27 cellular contexts compared by ENCODE assay signal in genomic region chr17:60565233-60565632, GRCh38.
"Had no signal": no experiment of that assay in that cellular context is flagged by ENCODE, and none has a peak within 500 bp of the region (broad histone marks: within the 10 kb centered on the region; RNA-seq: fewer than 3 reads in every experiment).

No MANE protein-coding gene starts in this region.

- H3K4me3 ChIP-seq: colonic mucosa, coronary artery, dorsolateral prefrontal cortex, esophagus muscularis mucosa, esophagus squamous epithelium, gastrocnemius medialis, heart left ventricle, heart right ventricle had no signal

- FAIRE-seq: colon, endometrium, endothelial cell of umbilical vein, frontal cortex had no signal

- H3K36me3 ChIP-seq: colonic mucosa, esophagus muscularis mucosa, esophagus squamous epithelium, gastrocnemius medialis, heart left ventricle, heart right ventricle had no signal

- H3K4me1 ChIP-seq: colonic mucosa, foreskin keratinocyte had no signal

- H3K27me3 ChIP-seq: colonic mucosa, dorsolateral prefrontal cortex, esophagus muscularis mucosa, esophagus squamous epithelium, foreskin keratinocyte, gastrocnemius medialis, heart left ventricle, heart right ventricle had no signal

- H3K9me3 ChIP-seq: colonic mucosa, esophagus muscularis mucosa, esophagus squamous epithelium, gastrocnemius medialis, heart left ventricle, heart right ventricle had no signal

- ATAC-seq: effector memory CD8-positive, alpha-beta T cell; esophagus mucosa; foreskin keratinocyte; gastrocnemius medialis; heart left ventricle; heart right ventricle had no signal

- H3K27ac ChIP-seq: colonic mucosa, coronary artery, dorsolateral prefrontal cortex, epithelial cell of prostate, esophagus muscularis mucosa, esophagus squamous epithelium, foreskin keratinocyte, gastrocnemius medialis, heart left ventricle, heart right ventricle had no signal

- DNase-seq: colonic mucosa; cortex of kidney; dermis blood vessel endothelial cell; dorsolateral prefrontal cortex; effector CD4-positive, alpha-beta T cell; effector CD8-positive, alpha-beta T cell; effector memory CD4-positive, alpha-beta T cell; effector memory CD8-positive, alpha-beta T cell; endodermal cell; erythroblast; esophagus squamous epithelium; foreskin fibroblast; foreskin keratinocyte; foreskin melanocyte; gastrocnemius medialis; glutamatergic neuron; head of caudate nucleus; heart left ventricle; heart right ventricle had no signal
